ENCODE assay signal across 8 cellular contexts in the genomic region with DNA sequence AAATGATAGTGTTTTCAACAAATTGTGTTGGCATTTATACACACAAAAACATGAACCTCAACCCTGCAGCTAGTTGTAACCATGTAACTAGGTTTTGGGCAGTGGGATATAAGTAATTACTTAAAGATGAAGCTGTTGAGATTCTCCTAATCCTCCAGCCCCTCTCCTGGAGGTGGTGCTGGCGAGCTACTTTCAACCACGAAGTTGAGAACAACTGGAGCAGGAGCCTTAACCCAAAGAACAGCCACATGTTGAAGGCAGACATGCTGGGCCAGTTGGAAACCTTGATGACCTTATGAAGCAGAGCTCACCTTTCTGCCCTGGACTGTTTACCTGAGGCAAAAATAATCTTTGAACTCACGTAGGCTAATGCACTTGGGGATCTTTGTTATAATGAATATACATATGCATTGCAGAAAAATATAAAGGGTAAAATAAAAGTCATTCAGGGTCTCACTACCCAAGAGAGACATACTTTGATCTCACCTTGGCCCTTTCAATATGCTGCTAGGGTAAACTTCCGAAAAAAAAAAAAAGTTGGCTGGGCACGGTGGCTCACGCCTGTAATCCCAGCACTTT.
DNase-seq lines count a peak whose midpoint lies in the region; ATAC-seq and TF ChIP-seq lines count a peak whose summit lies in the region.

No MANE protein-coding gene starts in this region.

- DNase-seq in Caki2 (ENCODE audit: low read depth) = peak; percentile 53
- peak; percentile 60 to 68 for DNase-seq in Kasumi-1 (lab: John Stamatoyannopoulos, UW)
- DNase-seq in activated CD4-positive, alpha-beta T cell treated with anti-CD3 and anti-CD28 coated beads for 4 hours = peak; percentile 13 to 38
- peak; percentile 19 to 47 for DNase-seq in erythroblast (lab: John Stamatoyannopoulos, UW)
- DNase-seq in osteocyte (ENCODE audit: extremely low spot score, unreplicated experiment) = no peak
- DNase-seq in superior temporal gyrus (ENCODE audit: extremely low spot score) = no peak
- no peak for DNase-seq in Ammon's horn (ENCODE audit: low spot score)

- ATAC-seq in GM18909 (IDR thresholded peaks at IDR 0.05; ENCODE audit: poor library complexity, unreplicated experiment) = no peak

- no peak overlapping the region for H3K27ac Mint-ChIP-seq in osteocyte (ENCODE audit: unreplicated experiment)

- peak; percentile 87 for TF ChIP-seq CTCF in osteocyte (IDR thresholded peaks at IDR 0.05)

- no peaks in the 10 kb centered on the region for H3K36me3 Mint-ChIP-seq in osteocyte (ENCODE audit: unreplicated experiment)

- H3K4me3 Mint-ChIP-seq in osteocyte (ENCODE audit: unreplicated experiment) = no peak overlapping the region

- no peak for TF ChIP-seq POLR2A in erythroblast (IDR thresholded peaks at IDR 0.05; ENCODE audit: low read length)

- peaks cover 23% of the 10 kb centered on the region for H3K27me3 Mint-ChIP-seq in osteocyte (ENCODE audit: unreplicated experiment)

- in situ Hi-C loops in Caki2 (cut with HindIII; ENCODE audit: low pct_unique_long_range_greater_than_20kb, low sequenced_read_pairs) = no loop called here

- peaks cover 11% of the 10 kb centered on the region for H3K4me1 Mint-ChIP-seq in osteocyte (ENCODE audit: unreplicated experiment)

- H3K9me3 Mint-ChIP-seq in osteocyte (ENCODE audit: unreplicated experiment) = no peaks in the 10 kb centered on the region

Comparison
In these comparisons a context has a peak if more than half of its experiments do, and no peak if none do; other contexts are left out.
1. DNase-seq: peak in Caki2 (single experiment), Kasumi-1 (2 of 2), activated CD4-positive, alpha-beta T cell treated with anti-CD3 and anti-CD28 coated beads for 4 hours (2 of 2) and erythroblast (2 of 2); none in osteocyte (single experiment), superior temporal gyrus (single experiment) and Ammon's horn (single experiment).